ENCODE assay signal across 29 cellular contexts in the genomic region with DNA sequence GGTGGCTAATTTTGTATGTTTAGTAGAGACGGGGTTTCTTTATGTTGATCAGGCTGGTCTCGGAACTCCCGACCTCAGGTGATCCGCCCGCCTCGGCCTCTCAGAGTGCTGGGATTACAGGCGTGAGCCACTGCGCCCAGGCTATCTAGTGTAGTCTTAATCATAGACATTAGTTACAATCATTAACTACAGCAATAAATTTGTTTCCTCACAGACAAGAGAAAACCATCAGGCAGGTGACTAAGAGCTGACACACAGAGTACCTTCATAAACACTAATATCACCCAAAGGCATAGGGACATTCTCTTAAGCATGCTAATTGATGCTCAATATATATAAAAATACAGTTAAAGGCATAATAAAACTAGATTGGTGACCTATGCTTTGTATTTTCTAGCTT. TPM values are rescaled to one million over a fixed set of nuclear protein-coding genes. Genes with fewer than 3 reads are reported as not detected.
"Had no signal": no experiment of that assay in that cellular context is flagged by ENCODE, and none has a peak within 500 bp of the region (broad histone marks: within the 10 kb centered on the region; RNA-seq: fewer than 3 reads in every experiment).

No MANE protein-coding gene starts in this region.

- H3K4me1 Mint-ChIP-seq: activated CD4-positive, alpha-beta T cell treated with anti-CD3 and anti-CD28 coated beads, Interleukin-2, amount 10 ng/mL, durations not matched to agents 24 days and 14 days; activated naive CD4-positive, alpha-beta T cell treated with anti-CD3 and anti-CD28 coated beads, Interleukin-2, amount 10 ng/mL, durations not matched to agents 7 days and 5 days; activated naive CD8-positive, alpha-beta T cell treated with anti-CD3 and anti-CD28 coated beads, Interleukin-2, amount 10 ng/mL, durations not matched to agents 7 days and 5 days; brain; endodermal cell; memory B cell; naive thymus-derived CD4-positive, alpha-beta T cell; neural crest cell; T-helper 17 cell had no signal

- H3K9me3 Mint-ChIP-seq: activated CD4-positive, alpha-beta memory T cell treated with anti-CD3 and anti-CD28 coated beads for 36 hours; activated CD4-positive, alpha-beta T cell treated with anti-CD3 and anti-CD28 coated beads, Interleukin-2, amount 10 ng/mL, durations not matched to agents 24 days and 14 days; activated naive CD4-positive, alpha-beta T cell treated with anti-CD3 and anti-CD28 coated beads, Interleukin-2, amount 10 ng/mL, durations not matched to agents 7 days and 5 days; activated naive CD8-positive, alpha-beta T cell treated with anti-CD3 and anti-CD28 coated beads, Interleukin-2, amount 10 ng/mL, durations not matched to agents 7 days and 5 days; activated T-cell treated with anti-CD3 and anti-CD28 coated beads, Interleukin-2, amount 50 U/mL, for 24 hours; brain; endodermal cell had no signal

- H3K27ac ChIP-seq: ascending aorta, esophagus squamous epithelium, pancreas, psoas muscle, right atrium auricular region, tibial nerve had no signal

- H3K4me1 ChIP-seq: ascending aorta, pancreas, right atrium auricular region, tibial nerve had no signal

- H3K4me3 Mint-ChIP-seq: activated CD4-positive, alpha-beta memory T cell treated with anti-CD3 and anti-CD28 coated beads for 36 hours; activated CD4-positive, alpha-beta T cell treated with anti-CD3 and anti-CD28 coated beads, Interleukin-2, amount 10 ng/mL, durations not matched to agents 24 days and 14 days; activated naive CD4-positive, alpha-beta T cell treated with anti-CD3 and anti-CD28 coated beads, Interleukin-2, amount 10 ng/mL, durations not matched to agents 7 days and 5 days; activated naive CD8-positive, alpha-beta T cell treated with anti-CD3 and anti-CD28 coated beads, Interleukin-2, amount 10 ng/mL, durations not matched to agents 7 days and 5 days; activated T-cell treated with anti-CD3 and anti-CD28 coated beads, Interleukin-2, amount 50 U/mL, for 24 hours; brain; endodermal cell; memory B cell; naive thymus-derived CD4-positive, alpha-beta T cell; neural crest cell; T-helper 17 cell had no signal

- H3K4me3 ChIP-seq: ascending aorta, esophagus squamous epithelium, pancreas, psoas muscle, right atrium auricular region, tibial nerve had no signal

- H3K36me3 Mint-ChIP-seq: activated CD4-positive, alpha-beta memory T cell treated with anti-CD3 and anti-CD28 coated beads for 36 hours; activated naive CD4-positive, alpha-beta T cell treated with anti-CD3 and anti-CD28 coated beads, Interleukin-2, amount 10 ng/mL, durations not matched to agents 7 days and 5 days; activated naive CD8-positive, alpha-beta T cell treated with anti-CD3 and anti-CD28 coated beads, Interleukin-2, amount 10 ng/mL, durations not matched to agents 7 days and 5 days; brain had no signal

- H3K36me3 ChIP-seq: ascending aorta, pancreas had no signal

- H3K27ac Mint-ChIP-seq: activated CD4-positive, alpha-beta memory T cell treated with anti-CD3 and anti-CD28 coated beads for 36 hours; activated CD4-positive, alpha-beta T cell treated with anti-CD3 and anti-CD28 coated beads, Interleukin-2, amount 10 ng/mL, durations not matched to agents 24 days and 14 days; activated naive CD4-positive, alpha-beta T cell treated with anti-CD3 and anti-CD28 coated beads, Interleukin-2, amount 10 ng/mL, durations not matched to agents 7 days and 5 days; activated naive CD8-positive, alpha-beta T cell treated with anti-CD3 and anti-CD28 coated beads, Interleukin-2, amount 10 ng/mL, durations not matched to agents 7 days and 5 days; activated T-cell treated with anti-CD3 and anti-CD28 coated beads, Interleukin-2, amount 50 U/mL, for 24 hours; brain; endodermal cell; memory B cell; naive thymus-derived CD4-positive, alpha-beta T cell; T-helper 17 cell had no signal

- H3K9me3 ChIP-seq: ascending aorta, esophagus squamous epithelium, pancreas, psoas muscle, right atrium auricular region, tibial nerve had no signal

- H3K27me3 Mint-ChIP-seq: activated CD4-positive, alpha-beta memory T cell treated with anti-CD3 and anti-CD28 coated beads for 36 hours; activated CD4-positive, alpha-beta T cell treated with anti-CD3 and anti-CD28 coated beads, Interleukin-2, amount 10 ng/mL, durations not matched to agents 24 days and 14 days; activated naive CD4-positive, alpha-beta T cell treated with anti-CD3 and anti-CD28 coated beads, Interleukin-2, amount 10 ng/mL, durations not matched to agents 7 days and 5 days; activated naive CD8-positive, alpha-beta T cell treated with anti-CD3 and anti-CD28 coated beads, Interleukin-2, amount 10 ng/mL, durations not matched to agents 7 days and 5 days; activated T-cell treated with anti-CD3 and anti-CD28 coated beads, Interleukin-2, amount 50 U/mL, for 24 hours; brain; memory B cell; naive thymus-derived CD4-positive, alpha-beta T cell; T-helper 17 cell had no signal

- FAIRE-seq: frontal cortex, pancreas had no signal

- H3K27me3 ChIP-seq: ascending aorta, esophagus squamous epithelium, pancreas, right atrium auricular region, tibial nerve had no signal

- DNase-seq: activated CD4-positive, alpha-beta memory T cell treated with anti-CD3 and anti-CD28 coated beads for 36 hours; activated CD4-positive, alpha-beta T cell treated with anti-CD3 and anti-CD28 coated beads, Interleukin-2, amount 10 ng/mL, durations not matched to agents 24 days and 14 days; activated CD4-positive, CD25-positive, alpha-beta regulatory T cell treated with anti-CD3 and anti-CD28 coated beads, Interleukin-2, amount 50 U/mL, for 72 hours; activated CD8-positive, alpha-beta memory T cell treated with anti-CD3 and anti-CD28 coated beads, Interleukin-2, amount 50 U/mL, for 48 hours; activated gamma-delta T cell; activated naive CD4-positive, alpha-beta T cell treated with anti-CD3 and anti-CD28 coated beads, Interleukin-2, amount 10 ng/mL, durations not matched to agents 7 days and 5 days; activated naive CD8-positive, alpha-beta T cell treated with anti-CD3 and anti-CD28 coated beads, Interleukin-2, amount 10 ng/mL, durations not matched to agents 7 days and 5 days; activated T-cell treated with anti-CD3 and anti-CD28 coated beads, Interleukin-2, amount 50 U/mL, for 24 hours; caudate nucleus; endodermal cell; esophagus squamous epithelium; glutamatergic neuron; islet precursor cell; midbrain; naive thymus-derived CD4-positive, alpha-beta T cell; nucleus accumbens; pancreas; psoas muscle; stimulated activated CD4-positive, alpha-beta T cell treated with anti-CD3 and anti-CD28 coated beads, Interleukin-2, amount 100 ng/mL, for 48 hours; stimulated activated naive CD4-positive, alpha-beta T cell treated with Interleukin-2 at 50 U/mL for 16 hours; T-helper 17 cell; T1000 had no signal

RNA-seq across cellular contexts. Expression of a gene that starts 32.3 kb away (rescaled TPM):
- total RNA-seq: ascending aorta had no signal
- polyA plus RNA-seq: naive thymus-derived CD4-positive, alpha-beta T cell had no signal

RNA-seq across cellular contexts. Expression of a gene that starts 57.8 kb away (rescaled TPM):
- total RNA-seq: activated CD4-positive, alpha-beta memory T cell treated with anti-CD3 and anti-CD28 coated beads for 36 hours; neural crest cell had no signal
- polyA plus RNA-seq: naive thymus-derived CD4-positive, alpha-beta T cell had no signal
